In the genomic region with DNA sequence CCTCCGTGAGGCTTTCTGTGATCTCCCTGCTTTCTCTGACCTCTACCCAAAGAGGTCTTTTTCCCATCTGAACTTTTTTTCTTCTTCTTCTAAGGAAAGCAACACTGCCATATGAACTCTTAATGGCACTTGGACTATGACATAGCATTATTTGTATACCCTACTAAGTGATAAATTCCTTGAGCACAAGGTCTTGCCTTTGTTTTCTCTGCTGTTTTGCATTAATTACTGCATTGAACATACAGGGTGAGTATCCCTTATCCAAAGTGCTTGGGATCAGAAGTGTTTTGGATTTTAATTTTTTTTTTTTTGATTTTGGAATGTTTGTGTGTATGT, we compare ENCODE assay signal across 16 cellular contexts. TPM values are rescaled to one million over a fixed set of nuclear protein-coding genes. Genes with fewer than 3 reads are reported as not detected.
DNase-seq lines count a peak whose midpoint lies in the region; ATAC-seq and TF ChIP-seq lines count a peak whose summit lies in the region.
"Had no signal": no experiment of that assay in that cellular context is flagged by ENCODE, and none has a peak within 500 bp of the region (broad histone marks: within the 10 kb centered on the region; RNA-seq: fewer than 3 reads in every experiment).

No MANE protein-coding gene starts in this region.

- TF ChIP-seq EP300 in esophagus muscularis mucosa (IDR thresholded peaks at IDR 0.05): no peak

- H3K9ac ChIP-seq in BLaER1 (no peak overlapping the region), rectal smooth muscle tissue (ENCODE audit: low read length) (no peak overlapping the region)
- H3K9ac ChIP-seq: GM23248 had no signal

- peaks cover 12% of the 10 kb centered on the region; the same call in 1 of the 2 replicates for H4K20me1 ChIP-seq in BLaER1

- H3K4me3 ChIP-seq in BLaER1 (no peak overlapping the region), esophagus muscularis mucosa (no peak overlapping the region), rectal smooth muscle tissue (ENCODE audit: low read length) (no peak overlapping the region), testis (no peak overlapping the region)
- H3K4me3 ChIP-seq: GM23248, pancreas, tibial nerve had no signal

- TF ChIP-seq POLR2A in esophagus muscularis mucosa (IDR thresholded peaks at IDR 0.05; ENCODE audit: low read depth) (no peak), testis (IDR thresholded peaks at IDR 0.05) (no peak)

- H3K27ac ChIP-seq in BLaER1 (peak overlapping the region; percentile 48; the same call in 1 of the 2 replicates), VCaP (peak overlapping the region; percentile 21), esophagus muscularis mucosa (replicated peaks in 1 of 4) (peak overlapping the region; percentile 69 to 82 (median 74)), rectal smooth muscle tissue (ENCODE audit: low read depth, low read length) (peak overlapping the region; percentile 68), testis (peak overlapping the region in 1 of 2 donors; percentile 72)
- H3K27ac ChIP-seq: foreskin keratinocyte, pancreas had no signal

- DNase-seq in esophagus muscularis mucosa (ENCODE audit: extremely low spot score) (no peak), testis (no peak), SKM-1 (lab: John Stamatoyannopoulos, UW; ENCODE audit: unreplicated experiment) (no peak), A172 (ENCODE audit: low spot score) (no peak)
- DNase-seq: CD8-positive, alpha-beta memory T cell; DND-41; foreskin keratinocyte; GM23248; NCI-H526 treated with DMSO at 0.1 percent for 48 hours; pancreas had no signal

- H3K36me3 ChIP-seq in BLaER1: peaks cover 32% of the 10 kb centered on the region
- peaks cover 23 to 40% (median 32%) of the 10 kb centered on the region in 4 donors for H3K36me3 ChIP-seq in esophagus muscularis mucosa
- peaks cover 22% of the 10 kb centered on the region for H3K36me3 ChIP-seq in rectal smooth muscle tissue (ENCODE audit: control insufficient read depth, insufficient read depth, low read length)
- H3K36me3 ChIP-seq in testis (ENCODE audit: low read depth, missing control alignments): no peaks in the 10 kb centered on the region

- peak overlapping the region; percentile 77 for H3K4me2 ChIP-seq in BLaER1

- WGBS in esophagus muscularis mucosa: 57% methylated on average over 1 of the region's 1 CpG
- WGBS in testis, 2 donors: 57 to 63% methylated on average over 1 of the region's 1 CpG

- H3K27me3 ChIP-seq in BLaER1 (no peaks in the 10 kb centered on the region), esophagus muscularis mucosa (no peaks in the 10 kb centered on the region), rectal smooth muscle tissue (ENCODE audit: control insufficient read depth, insufficient read depth, low read length) (no peaks in the 10 kb centered on the region), testis (no peaks in the 10 kb centered on the region)
- H3K27me3 ChIP-seq: foreskin keratinocyte, pancreas, tibial nerve had no signal

- intact Hi-C loops in esophagus muscularis mucosa (cut with DNase I) (no loop called here), testis (cut with DNase I; ENCODE audit: low total_unique reads) (no loop called here)

- H3K9me3 ChIP-seq in BLaER1 (no peaks in the 10 kb centered on the region), esophagus muscularis mucosa (no peaks in the 10 kb centered on the region), testis (no peaks in the 10 kb centered on the region)
- H3K9me3 ChIP-seq: pancreas, tibial nerve had no signal

- H3K4me1 ChIP-seq in BLaER1 (peaks cover 64% of the 10 kb centered on the region), esophagus muscularis mucosa (peaks cover 42 to 62% (median 47%) of the 10 kb centered on the region in 4 donors), rectal smooth muscle tissue (ENCODE audit: control insufficient read depth, insufficient read depth, low read length) (peaks cover 19% of the 10 kb centered on the region), testis (peaks cover 4% of the 10 kb centered on the region)
- H3K4me1 ChIP-seq: foreskin keratinocyte, pancreas had no signal

- ATAC-seq in GM18873 (IDR thresholded peaks at IDR 0.05; ENCODE audit: low FRiP score, unreplicated experiment): no peak
- ATAC-seq: activated CD4-positive, CD25-positive, alpha-beta regulatory T cell treated with anti-CD3 and anti-CD28 coated beads, Interleukin-2, amount 50 U/mL, for 24 hours; foreskin keratinocyte had no signal

- no peak for TF ChIP-seq CTCF in VCaP (conservative IDR thresholded peaks at IDR 0.05)
- TF ChIP-seq CTCF in esophagus muscularis mucosa (IDR thresholded peaks at IDR 0.05): no peak
- TF ChIP-seq CTCF in testis (IDR thresholded peaks at IDR 0.05): no peak

RNA-seq across cellular contexts. Expression of gene BID, which starts 48.8 kb away (rescaled TPM):
- 10 to 100 TPM; 12.9 to 48.3 (median 26.3) TPM for total RNA-seq in esophagus muscularis mucosa
- total RNA-seq in testis: 1 to 10 TPM; 6.9 to 8.4 TPM
- polyA plus RNA-seq in testis (ENCODE audit: insufficient read depth, low read depth, low replicate concordance): 8.3 TPM
- 72.4 and 83.9 TPM in 2 replicates for total RNA-seq in A172 (2014; rRNA removed; shearing (Covaris generic))
